ENCODE assay signal across 27 cellular contexts in genomic region chr5:68747077-68747420, GRCh38.
"Had no signal": no experiment of that assay in that cellular context is flagged by ENCODE, and none has a peak within 500 bp of the region (broad histone marks: within the 10 kb centered on the region; RNA-seq: fewer than 3 reads in every experiment).

No MANE protein-coding gene starts in this region.

- H3K27ac ChIP-seq: adrenal gland, coronary artery, lower lobe of right lung, skin epidermis, stomach, suprapubic skin, tibial nerve had no signal

- H3K9me3 Mint-ChIP-seq: activated T-cell treated with anti-CD3 and anti-CD28 coated beads, Interleukin-2, amount 50 U/mL, for 24 hours; activated T-helper 17 cell treated with anti-CD3 and anti-CD28 coated beads, Interleukin-2, amount 50 U/mL, for 72 hours; endodermal cell had no signal

- FAIRE-seq: astrocyte, bronchial epithelial cell, urothelium cell line had no signal

- H3K4me1 Mint-ChIP-seq: activated T-helper 17 cell treated with anti-CD3 and anti-CD28 coated beads, Interleukin-2, amount 50 U/mL, for 72 hours; endodermal cell had no signal

- DNase-seq: activated CD4-positive, alpha-beta T cell treated with anti-CD3 and anti-CD28 coated beads, Interleukin-2, amount 50 U/mL, for 4 hours; activated CD8-positive, alpha-beta memory T cell treated with anti-CD3 and anti-CD28 coated beads for 24 hours; activated CD8-positive, alpha-beta memory T cell treated with anti-CD3 and anti-CD28 coated beads, Interleukin-2, amount 50 U/mL, for 4 hours; activated T-cell treated with anti-CD3 and anti-CD28 coated beads, Interleukin-2, amount 50 U/mL, for 24 hours; adrenal gland; cerebellar nuclear complex; endodermal cell; hypothalamus; left cardiac atrium; lower lobe of right lung; mesendoderm; naive B cell; right cardiac atrium; stimulated activated CD4-positive, alpha-beta T cell treated with anti-CD3 and anti-CD28 coated beads, Interleukin-1b, Interleukin-23, amount 100 ng/mL, for 48 hours; stomach; T-helper 9 cell had no signal

- H3K4me1 ChIP-seq: adrenal gland, lower lobe of right lung, suprapubic skin, tibial nerve had no signal

- ATAC-seq: activated T-helper 17 cell treated with anti-CD3 and anti-CD28 coated beads, Interleukin-2, amount 50 U/mL, for 72 hours; left cardiac atrium; lower lobe of right lung; right cardiac atrium; WTC11 had no signal

- H3K27me3 ChIP-seq: adrenal gland, stomach, suprapubic skin, tibial nerve had no signal

- H3K4me3 ChIP-seq: adrenal gland, coronary artery, lower lobe of right lung, skin epidermis, stomach, suprapubic skin, tibial nerve had no signal

- H3K4me3 Mint-ChIP-seq: activated naive CD8-positive, alpha-beta T cell; activated T-cell treated with anti-CD3 and anti-CD28 coated beads, Interleukin-2, amount 50 U/mL, for 24 hours; activated T-helper 17 cell treated with anti-CD3 and anti-CD28 coated beads, Interleukin-2, amount 50 U/mL, for 72 hours; endodermal cell; naive B cell; WTC11 had no signal

- H3K36me3 ChIP-seq: adrenal gland, lower lobe of right lung, stomach, suprapubic skin, tibial nerve had no signal

- H3K36me3 Mint-ChIP-seq: activated naive CD8-positive, alpha-beta T cell; WTC11 had no signal

- H3K27ac Mint-ChIP-seq: activated naive CD8-positive, alpha-beta T cell; activated T-cell treated with anti-CD3 and anti-CD28 coated beads, Interleukin-2, amount 50 U/mL, for 24 hours; activated T-helper 17 cell treated with anti-CD3 and anti-CD28 coated beads, Interleukin-2, amount 50 U/mL, for 72 hours; endodermal cell; progenitor cell of endocrine pancreas; WTC11 had no signal

- H3K27me3 Mint-ChIP-seq: progenitor cell of endocrine pancreas had no signal

- H3K9me3 ChIP-seq: adrenal gland, stomach, suprapubic skin, tibial nerve had no signal
